ENCODE assay signal across 8 cellular contexts in genomic region chr3:9715764-9716437, GRCh38. TPM values are rescaled to one million over a fixed set of nuclear protein-coding genes. Genes with fewer than 3 reads are reported as not detected.
A peak's percentile ranks its signal among the peaks of the same experiment; 100 is the strongest.
DNase-seq lines count a peak whose midpoint lies in the region; ATAC-seq, FAIRE-seq and TF ChIP-seq lines count a peak whose summit lies in the region.

No MANE protein-coding gene starts in this region.

- ATAC-seq in left colon = peak; percentile 99
- ATAC-seq in stimulated activated naive B cell treated with anti-CD40 and anti-IgM and Interleukin-4, amounts not matched to agents 10 μg/mL and 1 μg/mL and 100 μg/mL, for 72 hours (replicated peaks) = peak; percentile 60 to 78
- no peak for ATAC-seq in GM18858 (IDR thresholded peaks at IDR 0.05; ENCODE audit: unreplicated experiment)

- no peaks in the 10 kb centered on the region for H3K9me3 Mint-ChIP-seq in stimulated activated naive B cell treated with anti-CD40 and anti-IgM and Interleukin-4, amounts not matched to agents 10 μg/mL and 1 μg/mL and 100 μg/mL, for 72 hours

- H3K4me3 Mint-ChIP-seq in stimulated activated naive B cell treated with anti-CD40 and anti-IgM and Interleukin-4, amounts not matched to agents 10 μg/mL and 1 μg/mL and 100 μg/mL, for 72 hours = no peak overlapping the region

- H3K4me3 ChIP-seq in cardiac fibroblast (replicated peaks in 1 of 2; ENCODE audit: low read depth in 2 of 2, low read length in 2 of 2) = no peak overlapping the region

- intact Hi-C loops in left colon (cut with DNase I, micrococcal nuclease) = no loop called here

- peak; percentile 71 for DNase-seq in activated effector memory CD4-positive, alpha-beta T cell treated with anti-CD3 and anti-CD28 coated beads, Interleukin-2, amount 50 U/mL, for 16 hours
- no peak for DNase-seq in activated effector memory CD4-positive, alpha-beta T cell treated with Interleukin-2 at 50 U/mL for 16 hours
- DNase-seq in RCC 7860 (ENCODE audit: low spot score) = peak; percentile 83
- DNase-seq in cardiac fibroblast (ENCODE audit: low read depth in 2 of 2) = peak; percentile 93
- DNase-seq in left colon = peak; percentile 66 to 78
- DNase-seq in stimulated activated naive B cell treated with anti-CD40 and anti-IgM and Interleukin-4, amounts not matched to agents 10 μg/mL and 1 μg/mL and 100 μg/mL, for 72 hours = no peak
- DNase-seq in NCI-H2171 treated with DMSO at 0.1 percent for 48 hours (lab: John Stamatoyannopoulos, UW) = no peak

- H3K27ac Mint-ChIP-seq in stimulated activated naive B cell treated with anti-CD40 and anti-IgM and Interleukin-4, amounts not matched to agents 10 μg/mL and 1 μg/mL and 100 μg/mL, for 72 hours = no peak overlapping the region

- H3K27me3 Mint-ChIP-seq in stimulated activated naive B cell treated with anti-CD40 and anti-IgM and Interleukin-4, amounts not matched to agents 10 μg/mL and 1 μg/mL and 100 μg/mL, for 72 hours = peaks cover 10 to 14% of the 10 kb centered on the region in 2 donors

- H3K36me3 Mint-ChIP-seq in stimulated activated naive B cell treated with anti-CD40 and anti-IgM and Interleukin-4, amounts not matched to agents 10 μg/mL and 1 μg/mL and 100 μg/mL, for 72 hours = peaks cover 0 to 2% of the 10 kb centered on the region in 2 donors

- peak; percentile 72 for FAIRE-seq in RCC 7860 (lab: Jason Lieb, UNC)

- peak; percentile 97 for TF ChIP-seq CTCF in cardiac fibroblast (IDR thresholded peaks at IDR 0.05; ENCODE audit: low read depth, low read length)

- peaks cover 2 to 5% of the 10 kb centered on the region in 2 donors for H3K4me1 Mint-ChIP-seq in stimulated activated naive B cell treated with anti-CD40 and anti-IgM and Interleukin-4, amounts not matched to agents 10 μg/mL and 1 μg/mL and 100 μg/mL, for 72 hours

RNA-seq across cellular contexts. Expression of gene CPNE9, which starts 12.3 kb away (rescaled TPM):
- total RNA-seq in left colon = not detected

RNA-seq across cellular contexts. Expression of gene BRPF1, which starts 15.6 kb away (rescaled TPM):
- 10 to 100 TPM; 14.0 to 15.9 TPM for total RNA-seq in left colon

RNA-seq across cellular contexts. Expression of gene OGG1, which starts 33.9 kb away (rescaled TPM):
- 10 to 100 TPM; 23.8 to 25.0 TPM for total RNA-seq in left colon

RNA-seq across cellular contexts. Expression of gene CAMK1, which starts 53.8 kb away (rescaled TPM):
- total RNA-seq in left colon = 10 to 100 TPM in 1 of 2 donors, 1 to 10 TPM in 1; 8.2 to 10.9 TPM

Comparison
In these comparisons a context has a peak if more than half of its experiments do, and no peak if none do; other contexts are left out.
1. DNase-seq: peak in activated effector memory CD4-positive, alpha-beta T cell treated with anti-CD3 and anti-CD28 coated beads, Interleukin-2, amount 50 U/mL, for 16 hours (single experiment), RCC 7860 (single experiment), cardiac fibroblast (2 of 2) and left colon (2 of 2); none in activated effector memory CD4-positive, alpha-beta T cell treated with Interleukin-2 at 50 U/mL for 16 hours (single experiment), stimulated activated naive B cell treated with anti-CD40 and anti-IgM and Interleukin-4, amounts not matched to agents 10 μg/mL and 1 μg/mL and 100 μg/mL, for 72 hours (single experiment) and NCI-H2171 treated with DMSO at 0.1 percent for 48 hours (single experiment).